ENCODE assay signal across 17 cellular contexts in the genomic region with DNA sequence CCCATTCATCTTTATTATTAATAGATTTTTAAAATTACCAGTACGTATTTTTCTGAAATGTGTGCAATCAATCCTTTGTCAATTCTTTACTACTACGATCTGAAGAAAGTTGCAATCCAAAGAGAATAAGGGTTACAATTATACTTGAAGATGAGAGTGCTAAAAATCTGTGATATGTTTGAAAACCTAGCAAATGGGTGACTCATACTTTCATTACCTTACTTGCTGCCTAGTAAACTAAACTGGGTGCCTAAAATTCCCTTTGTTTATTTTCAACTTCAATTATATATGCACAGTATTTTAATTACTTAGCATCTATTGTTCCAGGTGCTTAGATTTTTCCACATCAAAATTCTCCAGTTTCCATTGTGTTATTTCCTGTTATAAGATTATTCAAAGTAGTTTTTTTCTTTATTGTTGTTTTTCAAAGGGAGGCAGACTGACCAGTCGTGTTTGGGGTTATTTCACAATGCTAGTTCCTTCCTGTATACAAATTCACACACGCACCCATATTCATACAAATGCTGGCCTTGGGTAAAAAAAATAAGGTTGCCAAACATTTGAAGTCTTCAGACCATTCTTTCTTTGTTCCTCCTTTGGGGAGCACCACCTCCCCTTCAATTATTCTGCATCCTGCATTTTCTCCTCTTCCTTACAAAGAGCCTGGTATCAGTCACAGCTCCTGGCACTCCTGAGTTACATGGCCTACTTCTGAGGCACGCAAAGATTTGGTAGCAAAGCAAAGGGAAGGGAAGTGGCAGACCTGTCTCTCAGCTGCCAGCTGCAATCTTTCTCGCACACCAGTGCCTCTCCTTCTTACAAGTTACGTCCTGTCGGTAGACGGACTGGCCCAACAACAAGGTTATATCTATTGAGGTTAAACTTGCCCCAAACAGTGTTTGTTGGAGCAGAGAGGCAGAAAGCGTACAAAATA. TPM values are rescaled to one million over a fixed set of nuclear protein-coding genes. Genes with fewer than 3 reads are reported as not detected.
DNase-seq lines count a peak whose midpoint lies in the region; ATAC-seq and TF ChIP-seq lines count a peak whose summit lies in the region.
"Had no signal": no experiment of that assay in that cellular context is flagged by ENCODE, and none has a peak within 500 bp of the region (broad histone marks: within the 10 kb centered on the region; RNA-seq: fewer than 3 reads in every experiment).

No MANE protein-coding gene starts in this region.

- no peaks in the 10 kb centered on the region for H3K4me1 Mint-ChIP-seq in immature natural killer cell
- H3K4me1 Mint-ChIP-seq in activated CD8-positive, alpha-beta T cell treated with anti-CD3 and anti-CD28 coated beads, Interleukin-2, amount 10 ng/mL, durations not matched to agents 7 days and 5 days (ENCODE audit: low read depth), result no peaks in the 10 kb centered on the region
- H3K4me1 Mint-ChIP-seq: memory B cell had no signal

- no peak for TF ChIP-seq CTCF in RWPE1 (conservative IDR thresholded peaks at IDR 0.05; ENCODE audit: low read depth)

- POLR2A ChIA-PET in RWPE1 (lab: Yijun Ruan, JAX; ENCODE audit: low non-redundant PET), result no interaction called here
- POLR2A ChIA-PET in activated CD8-positive, alpha-beta T cell treated with anti-CD3 and anti-CD28 coated beads, Interleukin-2, amount 10 ng/mL, durations not matched to agents 7 days and 5 days (lab: Charles Lee), result no interaction called here

- no peak overlapping the region for H3K27ac Mint-ChIP-seq in immature natural killer cell
- H3K27ac Mint-ChIP-seq in activated CD8-positive, alpha-beta T cell treated with anti-CD3 and anti-CD28 coated beads, Interleukin-2, amount 10 ng/mL, durations not matched to agents 7 days and 5 days, result no peak overlapping the region
- H3K27ac Mint-ChIP-seq: memory B cell had no signal

- no peak for ATAC-seq in activated CD8-positive, alpha-beta T cell treated with anti-CD3 and anti-CD28 coated beads, Interleukin-2, amount 10 ng/mL, durations not matched to agents 7 days and 5 days
- no peak for ATAC-seq in HG03469 (IDR thresholded peaks at IDR 0.05; ENCODE audit: unreplicated experiment)

- H3K27me3 Mint-ChIP-seq in immature natural killer cell (ENCODE audit: low read depth in 3 of 3), result peaks cover 4 to 14% (median 12%) of the 10 kb centered on the region in 3 donors
- peaks cover 19% of the 10 kb centered on the region for H3K27me3 Mint-ChIP-seq in activated CD8-positive, alpha-beta T cell treated with anti-CD3 and anti-CD28 coated beads, Interleukin-2, amount 10 ng/mL, durations not matched to agents 7 days and 5 days (ENCODE audit: low read depth)

- H3K9me3 Mint-ChIP-seq in immature natural killer cell, result peaks cover 0 to 2% (median 0%) of the 10 kb centered on the region in 6 donors
- no peaks in the 10 kb centered on the region for H3K9me3 Mint-ChIP-seq in activated CD8-positive, alpha-beta T cell treated with anti-CD3 and anti-CD28 coated beads, Interleukin-2, amount 10 ng/mL, durations not matched to agents 7 days and 5 days (ENCODE audit: insufficient read depth)

- H3K36me3 Mint-ChIP-seq in immature natural killer cell, result peaks cover 0 to 4% (median 0%) of the 10 kb centered on the region in 3 donors
- no peaks in the 10 kb centered on the region for H3K36me3 Mint-ChIP-seq in activated CD8-positive, alpha-beta T cell treated with anti-CD3 and anti-CD28 coated beads, Interleukin-2, amount 10 ng/mL, durations not matched to agents 7 days and 5 days (ENCODE audit: low read depth)
- H3K36me3 Mint-ChIP-seq: memory B cell had no signal

- DNase-seq in Ammon's horn (ENCODE audit: low spot score) (peak; percentile 4), HCEC 1CT (peak; percentile 8), RWPE1 (ENCODE audit: low spot score) (peak; percentile 26), kidney tubule cell (ENCODE audit: low spot score) (peak; percentile 19), 8988T (no peak), immature natural killer cell (no peak)
- DNase-seq in activated CD8-positive, alpha-beta T cell treated with anti-CD3 and anti-CD28 coated beads, Interleukin-2, amount 10 ng/mL, durations not matched to agents 7 days and 5 days, result no peak
- DNase-seq: activated CD4-positive, alpha-beta T cell treated with anti-CD3 and anti-CD28 coated beads for 4 hours; activated naive CD4-positive, alpha-beta T cell; BE2C; GF-D8; NCI-H510A had no signal

- CTCF ChIA-PET in RWPE1 (lab: Yijun Ruan, JAX), result no interaction called here
- CTCF ChIA-PET in activated CD8-positive, alpha-beta T cell treated with anti-CD3 and anti-CD28 coated beads, Interleukin-2, amount 10 ng/mL, durations not matched to agents 7 days and 5 days (lab: Charles Lee), result no interaction called here

- no peak overlapping the region for H3K4me3 Mint-ChIP-seq in immature natural killer cell
- H3K4me3 Mint-ChIP-seq in activated CD8-positive, alpha-beta T cell treated with anti-CD3 and anti-CD28 coated beads, Interleukin-2, amount 10 ng/mL, durations not matched to agents 7 days and 5 days, result no peak overlapping the region
- H3K4me3 Mint-ChIP-seq: memory B cell had no signal

- H3K27ac ChIP-seq in RWPE1, result peak overlapping the region; percentile 83
- H3K27ac ChIP-seq: coronary artery, SK-N-MC, thoracic aorta had no signal

RNA-seq across cellular contexts. Expression of a gene that starts 16.2 kb away (rescaled TPM):
- 1 to 10 TPM in 2 of 3 donors, not detected in 1; 2.1 to 2.5 TPM for polyA plus RNA-seq in immature natural killer cell
- 1 to 10 TPM; 6.5 to 7.8 TPM for total RNA-seq in activated CD8-positive, alpha-beta T cell treated with anti-CD3 and anti-CD28 coated beads, Interleukin-2, amount 10 ng/mL, durations not matched to agents 7 days and 5 days

Comparison
In these comparisons a context has a peak if more than half of its experiments do, and no peak if none do; other contexts are left out.
1. DNase-seq: peak in Ammon's horn (single experiment), HCEC 1CT (single experiment), RWPE1 (single experiment) and kidney tubule cell (single experiment); none in 8988T (single experiment), immature natural killer cell (0 of 3) and activated CD8-positive, alpha-beta T cell treated with anti-CD3 and anti-CD28 coated beads, Interleukin-2, amount 10 ng/mL, durations not matched to agents 7 days and 5 days (single experiment).